ENCODE assay signal across 4 cellular contexts in the genomic region with DNA sequence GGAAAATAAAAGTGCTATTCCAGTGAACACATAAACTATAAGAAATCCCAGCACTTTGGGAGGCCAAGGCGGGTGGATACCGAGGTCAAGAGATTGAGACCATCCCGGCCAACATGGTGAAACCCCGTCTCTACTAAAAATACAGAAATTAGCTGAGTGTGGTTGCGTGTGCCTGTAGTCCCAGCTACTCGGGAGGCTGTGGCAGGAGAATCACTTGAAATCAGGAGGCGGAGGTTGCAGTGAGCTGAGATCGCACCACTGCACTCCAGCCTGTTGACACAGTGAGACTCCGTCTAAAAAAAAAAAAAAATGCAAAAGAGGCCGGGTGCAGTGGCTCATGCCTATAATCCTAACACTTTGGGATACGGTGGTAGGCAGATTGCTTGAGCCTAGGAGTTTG. TPM values are rescaled to one million over a fixed set of nuclear protein-coding genes. Genes with fewer than 3 reads are reported as not detected.
"Had no signal": no experiment of that assay in that cellular context is flagged by ENCODE, and none has a peak within 500 bp of the region (broad histone marks: within the 10 kb centered on the region; RNA-seq: fewer than 3 reads in every experiment).

No MANE protein-coding gene starts in this region.

RNA-seq across cellular contexts. Expression of gene GPR33, which starts 57.0 kb away (rescaled TPM):
- total RNA-seq: LHCN-M2, M059J, MCF 10A, NCI-H460 had no signal
